11 cellular contexts compared by ENCODE assay signal in the genomic region with DNA sequence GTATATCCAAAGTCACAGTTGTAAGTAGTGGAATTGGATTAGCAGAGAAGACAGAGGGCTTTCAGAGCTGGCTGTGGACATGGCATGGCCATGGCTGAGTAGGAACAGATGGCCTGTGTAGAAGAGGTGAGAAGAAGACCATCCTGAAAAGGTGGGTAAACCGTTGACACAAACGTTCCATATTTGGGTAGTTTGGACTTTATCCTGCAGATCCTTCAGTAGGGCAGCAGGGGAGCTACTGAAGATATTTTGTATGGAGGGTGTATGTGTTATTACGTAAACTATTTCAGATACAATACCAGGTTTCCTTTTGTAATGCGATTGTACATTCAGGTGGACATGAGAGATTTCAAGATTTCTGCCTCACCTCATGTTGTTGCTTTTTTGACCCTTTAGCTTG. TPM values are rescaled to one million over a fixed set of nuclear protein-coding genes. Genes with fewer than 3 reads are reported as not detected.
DNase-seq lines count a peak whose midpoint lies in the region; ATAC-seq, FAIRE-seq and TF ChIP-seq lines count a peak whose summit lies in the region.
"Had no signal": no experiment of that assay in that cellular context is flagged by ENCODE, and none has a peak within 500 bp of the region (broad histone marks: within the 10 kb centered on the region; RNA-seq: fewer than 3 reads in every experiment).

No MANE protein-coding gene starts in this region.

- peaks cover 24% of the 10 kb centered on the region for H3K36me3 ChIP-seq in CD4-positive, alpha-beta memory T cell (ENCODE audit: insufficient read depth, low read length)
- H3K36me3 ChIP-seq in KOPT-K1 (ENCODE audit: insufficient read depth, low read length), result peaks cover 52% of the 10 kb centered on the region
- peaks cover 57% of the 10 kb centered on the region for H3K36me3 ChIP-seq in K562 (ENCODE audit: control insufficient read depth, insufficient read depth, low read length)

- 7% methylated on average over 4 of the region's 4 CpGs for WGBS in K562 (ENCODE audit: insufficient coverage, low coverage, missing lambda C conversion rate)

- CTCF ChIA-PET in CD4-positive, alpha-beta memory T cell (lab: Charles Lee; ENCODE audit: partially characterized antibody), result interaction anchor here (1.6 to 15.6 kb wide), 3 partner anchors 9 to 20 kb away, joined by 3 to 192 read pairs (median 12); partner anchors contain the start of gene SF3A3
- CTCF ChIA-PET in K562 (lab: Yijun Ruan, JAX; ENCODE audit: low intra/inter-chr PET ratio), result no interaction called here

- ATAC-seq in K562 (peak; percentile 2; the same call in 1 of the 3 replicates), GM19395 (IDR thresholded peaks at IDR 0.05; ENCODE audit: unreplicated experiment) (no peak)
- ATAC-seq in natural killer cell treated with Interleukin-12 subunit alpha and Interleukin-12 subunit beta and Interleukin-15 and Interleukin-18, amount 100 ng/mL, for 72 hours, result no peak
- ATAC-seq: left colon had no signal

- FAIRE-seq in K562 (lab: Jason Lieb, UNC), result no peak
- FAIRE-seq: bronchial epithelial cell had no signal

- H3K27ac ChIP-seq in CD4-positive, alpha-beta memory T cell (ENCODE audit: low read depth, low read length), result no peak overlapping the region
- peak overlapping the region; percentile 3 for H3K27ac ChIP-seq in KOPT-K1 (ENCODE audit: low read depth, low read length, poor library complexity, severe bottlenecking)
- H3K27ac ChIP-seq in K562 (ENCODE audit: extremely low read depth, low read depth, low read length), result peak overlapping the region; percentile 72

- 0 out of 2 replicates have a peak, but pooled peaks cover 7% of the 10 kb centered on the region for H4K20me1 ChIP-seq in K562 (replicated peaks; ENCODE audit: control insufficient read depth, insufficient read depth, low read length)

- TF ChIP-seq POLR2A in K562 (conservative IDR thresholded peaks at IDR 0.05), result no peak

- H3K27me3 Mint-ChIP-seq in CD4-positive, alpha-beta memory T cell, result no peaks in the 10 kb centered on the region
- H3K27me3 Mint-ChIP-seq in natural killer cell treated with Interleukin-12 subunit alpha and Interleukin-12 subunit beta and Interleukin-15 and Interleukin-18, amount 100 ng/mL, for 72 hours, result no peaks in the 10 kb centered on the region

- peaks cover 19 to 45% (median 33%) of the 10 kb centered on the region in 4 donors for H3K4me1 Mint-ChIP-seq in CD4-positive, alpha-beta memory T cell
- H3K4me1 Mint-ChIP-seq in natural killer cell treated with Interleukin-12 subunit alpha and Interleukin-12 subunit beta and Interleukin-15 and Interleukin-18, amount 100 ng/mL, for 72 hours (ENCODE audit: low read depth in 2 of 2), result peaks cover 49 to 57% of the 10 kb centered on the region in 2 donors

- peak overlapping the region; percentile 13 to 100 (median 95) for H3K4me3 Mint-ChIP-seq in CD4-positive, alpha-beta memory T cell
- H3K4me3 Mint-ChIP-seq in natural killer cell treated with Interleukin-12 subunit alpha and Interleukin-12 subunit beta and Interleukin-15 and Interleukin-18, amount 100 ng/mL, for 72 hours, result peak overlapping the region; percentile 97

- no peaks in the 10 kb centered on the region for H3K9me3 ChIP-seq in CD4-positive, alpha-beta memory T cell (ENCODE audit: control insufficient read depth in 1 of 2, low read length in 2 of 2)
- H3K9me3 ChIP-seq in KOPT-K1 (ENCODE audit: insufficient read depth, low read length, poor library complexity, severe bottlenecking) (no peaks in the 10 kb centered on the region), K562 (replicated peaks; ENCODE audit: control insufficient read depth, insufficient read depth, low read depth, low read length) (no peaks in the 10 kb centered on the region)

- BruUV-seq in K562 (replicated peaks; lab: Mats Ljungman, UMichigan), result no TSS peak

- H3K9me3 Mint-ChIP-seq in CD4-positive, alpha-beta memory T cell, result peaks cover 0 to 4% (median 0%) of the 10 kb centered on the region in 8 donors
- H3K9me3 Mint-ChIP-seq in natural killer cell treated with Interleukin-12 subunit alpha and Interleukin-12 subunit beta and Interleukin-15 and Interleukin-18, amount 100 ng/mL, for 72 hours, result no peaks in the 10 kb centered on the region

- peaks cover 76% of the 10 kb centered on the region for H3K79me2 ChIP-seq in K562 (ENCODE audit: control insufficient read depth, insufficient read depth, low read length)

- H3K36me3 Mint-ChIP-seq in CD4-positive, alpha-beta memory T cell, result peaks cover 24 to 41% of the 10 kb centered on the region in 2 donors
- H3K36me3 Mint-ChIP-seq in natural killer cell treated with Interleukin-12 subunit alpha and Interleukin-12 subunit beta and Interleukin-15 and Interleukin-18, amount 100 ng/mL, for 72 hours, result peaks cover 13% of the 10 kb centered on the region

- H3K4me1 ChIP-seq in CD4-positive, alpha-beta memory T cell (ENCODE audit: insufficient read depth, low read length), result peaks cover 29% of the 10 kb centered on the region
- peaks cover 21 to 53% of the 10 kb centered on the region in 2 experiments for H3K4me1 ChIP-seq in K562 (replicated peaks in 1 of 2; ENCODE audit: control insufficient read depth in 2 of 2, insufficient read depth in 2 of 2, low read length in 2 of 2)

- intact Hi-C loops in CD4-positive, alpha-beta memory T cell (cut with micrococcal nuclease), result no loop called here
- intact Hi-C loops in K562 (cut with micrococcal nuclease), result loop anchor here (5.0 kb wide), 1 partner anchor 322 kb away; the partner anchor contains the start of gene CDCA8

- POLR2A ChIA-PET in CD4-positive, alpha-beta memory T cell (lab: Charles Lee; ENCODE audit: partially characterized antibody), result interaction anchor here (1.3 to 1.4 kb wide), 2 partner anchors 12 to 21 kb away, joined by 3 to 4 read pairs; no protein-coding TSS in a partner anchor
- POLR2A ChIA-PET in K562 (lab: Yijun Ruan, JAX), result interaction anchor here (0.7 to 6.7 kb wide), 7 partner anchors 9 to 190 kb away, joined by 3 to 71 read pairs (median 10); partner anchors contain the start of gene INPP5B

- TF ChIP-seq EP300 in K562 (IDR thresholded peaks at IDR 0.05; ENCODE audit: low read length), result no peak

- TF ChIP-seq RAD21 in K562 (CRISPR knock-in tag; conservative IDR thresholded peaks at IDR 0.05 in 1 of 2, IDR thresholded peaks at IDR 0.05 in 1 of 2), result no peak

- no peak overlapping the region for H2AFZ ChIP-seq in K562 (ENCODE audit: low read depth, low read length)

- H3K4me3 ChIP-seq in CD4-positive, alpha-beta memory T cell (ENCODE audit: low read length in 2 of 2), result no peak overlapping the region
- peak overlapping the region; percentile 89 for H3K4me3 ChIP-seq in K562

- no peaks in the 10 kb centered on the region for H3K27me3 ChIP-seq in CD4-positive, alpha-beta memory T cell (ENCODE audit: insufficient read depth, low read length)
- no peaks in the 10 kb centered on the region for H3K27me3 ChIP-seq in K562 (ENCODE audit: control insufficient read depth in 2 of 2, insufficient read depth in 2 of 2, low read length in 2 of 2)

- DNase-seq in CD4-positive, alpha-beta memory T cell, result no peak
- DNase-seq in K562 (ENCODE audit: extremely low read depth in 1 of 4, low spot score in 3 of 4) (peak in 2 of 4 experiments; percentile 37 to 43), NCI-H2196 (lab: John Stamatoyannopoulos, UW; ENCODE audit: unreplicated experiment) (no peak), mesenteric fat pad (ENCODE audit: low spot score) (no peak), GOT3 (lab: John Stamatoyannopoulos, UW) (no peak)
- no peak for DNase-seq in natural killer cell treated with Interleukin-12 subunit alpha and Interleukin-12 subunit beta and Interleukin-15 and Interleukin-18, amount 100 ng/mL, for 72 hours (ENCODE audit: low spot score)
- DNase-seq: left colon had no signal

- TF ChIP-seq CTCF in K562 (IDR thresholded peaks at IDR 0.05 in 2 of 3, conservative IDR thresholded peaks at IDR 0.05 in 1 of 3; ENCODE audit: insufficient read depth in 2 of 3, low read depth in 1 of 3, low read length in 3 of 3), result peak in 2 of 3 experiments; percentile 31 to 35; a peak in 2 of 6 replicates

- H3K9me1 ChIP-seq in K562 (ENCODE audit: control insufficient read depth, insufficient read depth, low read length), result no peaks in the 10 kb centered on the region

- H3K9ac ChIP-seq in K562 (ENCODE audit: insufficient read depth in 1 of 2, low read depth in 2 of 2, low read length in 2 of 2), result peak overlapping the region; percentile 96 to 99

- in situ Hi-C loops in K562 (cut with MboI), result no loop called here

- peak overlapping the region; percentile 99 for H3K4me2 ChIP-seq in K562 (ENCODE audit: insufficient read depth, low read length)

- peak overlapping the region in 5 of 7 donors; percentile 22 to 100 (median 84) for H3K27ac Mint-ChIP-seq in CD4-positive, alpha-beta memory T cell
- peak overlapping the region in 1 of 2 donors; percentile 100 for H3K27ac Mint-ChIP-seq in natural killer cell treated with Interleukin-12 subunit alpha and Interleukin-12 subunit beta and Interleukin-15 and Interleukin-18, amount 100 ng/mL, for 72 hours

RNA-seq across cellular contexts. Expression of gene UTP11, which starts 1.6 kb away (rescaled TPM):
- 10 to 100 TPM; 17.3 to 17.5 TPM for total RNA-seq in CD4-positive, alpha-beta memory T cell
- polyA plus RNA-seq in CD4-positive, alpha-beta memory T cell, result 10 to 100 TPM; 21.0 to 21.9 TPM
- total RNA-seq in K562 (2011; cell fraction: chromatin; rRNA removed; ENCODE audit: low replicate concordance), result 67.0 and 115 TPM in 2 replicates
- 37.6 and 49.2 TPM in 2 replicates for total RNA-seq in K562 (2011; cell fraction: nucleolus; rRNA removed)
- total RNA-seq in K562 (2011; cell fraction: nucleoplasm; rRNA removed), result 97.2 and 146 TPM in 2 replicates
- total RNA-seq in K562 (2014; rRNA removed) (125 and 137 TPM in 2 replicates), K562 (2014; rRNA removed; fragmentation: Illumina TruSeq; extraction: Trizol) (215 and 251 TPM in 2 replicates), K562 (2015; rRNA removed; fragmentation: Illumina TruSeq; extraction: Trizol) (214 and 221 TPM in 2 replicates), K562 (2021) (124 and 129 TPM in 2 replicates), mesenteric fat pad (35.3 TPM)
- polyA plus RNA-seq in K562 (2011; rRNA removed) (67.6 and 91.1 TPM in 2 replicates), K562 (2014; fragmentation: Illumina TruSeq; extraction: Trizol) (329 and 378 TPM in 2 replicates), K562 (2014; fragmentation: Nextera tagmentation; extraction: Ambion mirVana) (100 to 1,000 TPM; 269 to 303 TPM), K562 (2014; rRNA removed) (167 and 253 TPM in 2 replicates)
- polyA plus RNA-seq in K562 (2011; cell fraction: cytosol; rRNA removed), result 22.4 and 42.7 TPM in 2 replicates
- 18.0 and 28.1 TPM in 2 replicates for polyA plus RNA-seq in K562 (2011; cell fraction: nucleus; rRNA removed)
- polyA plus RNA-seq in K562 (2012), result 76.5 and 96.7 TPM in 2 replicates
- 46.0 and 51.0 TPM in 2 replicates for polyA minus RNA-seq in K562 (2011; rRNA and poly(A)+ RNA removed)
- polyA minus RNA-seq in K562 (2011; cell fraction: cytosol; rRNA and poly(A)+ RNA removed), result 25.8 and 26.4 TPM in 2 replicates
- 17.6 and 38.0 TPM in 2 replicates for polyA minus RNA-seq in K562 (2011; cell fraction: nucleus; rRNA and poly(A)+ RNA removed)
- total RNA-seq in natural killer cell treated with Interleukin-12 subunit alpha and Interleukin-12 subunit beta and Interleukin-15 and Interleukin-18, amount 100 ng/mL, for 72 hours, result 10 to 100 TPM; 59.9 to 60.0 TPM

RNA-seq across cellular contexts. Expression of gene FHL3, which starts 8.9 kb away (rescaled TPM):
- 1 to 10 TPM; 3.7 to 5.0 TPM for total RNA-seq in CD4-positive, alpha-beta memory T cell
- polyA plus RNA-seq in CD4-positive, alpha-beta memory T cell, result 1 to 10 TPM; 3.4 to 3.7 TPM
- 89.8 and 202 TPM in 2 replicates for total RNA-seq in K562 (2011; cell fraction: chromatin; rRNA removed; ENCODE audit: low replicate concordance)
- total RNA-seq in K562 (2011; cell fraction: nucleolus; rRNA removed), result 99.7 and 116 TPM in 2 replicates
- 98.0 and 139 TPM in 2 replicates for total RNA-seq in K562 (2011; cell fraction: nucleoplasm; rRNA removed)
- total RNA-seq in K562 (2014; rRNA removed) (55.7 and 80.3 TPM in 2 replicates), K562 (2014; rRNA removed; fragmentation: Illumina TruSeq; extraction: Trizol) (22.6 and 27.7 TPM in 2 replicates), K562 (2015; rRNA removed; fragmentation: Illumina TruSeq; extraction: Trizol) (34.1 and 35.1 TPM in 2 replicates), K562 (2021) (123 and 144 TPM in 2 replicates), mesenteric fat pad (13.6 TPM)
- polyA plus RNA-seq in K562 (2011; rRNA removed) (14.8 and 18.9 TPM in 2 replicates), K562 (2014; fragmentation: Illumina TruSeq; extraction: Trizol) (117 and 145 TPM in 2 replicates), K562 (2014; fragmentation: Nextera tagmentation; extraction: Ambion mirVana) (1 to 10 TPM; 6.1 to 8.0 TPM), K562 (2014; rRNA removed) (56.7 and 61.4 TPM in 2 replicates)
- 31.0 and 53.9 TPM in 2 replicates for polyA plus RNA-seq in K562 (2011; cell fraction: cytosol; rRNA removed)
- 58.4 and 84.8 TPM in 2 replicates for polyA plus RNA-seq in K562 (2011; cell fraction: nucleus; rRNA removed)
- 76.0 and 140 TPM in 2 replicates for polyA plus RNA-seq in K562 (2012)
- polyA minus RNA-seq in K562 (2011; rRNA and poly(A)+ RNA removed), result 26.4 and 29.9 TPM in 2 replicates
- polyA minus RNA-seq in K562 (2011; cell fraction: cytosol; rRNA and poly(A)+ RNA removed), result 46.4 and 60.9 TPM in 2 replicates
- polyA minus RNA-seq in K562 (2011; cell fraction: nucleus; rRNA and poly(A)+ RNA removed), result 41.9 and 46.1 TPM in 2 replicates
- total RNA-seq in natural killer cell treated with Interleukin-12 subunit alpha and Interleukin-12 subunit beta and Interleukin-15 and Interleukin-18, amount 100 ng/mL, for 72 hours, result 10 to 100 TPM; 24.5 TPM

RNA-seq across cellular contexts. Expression of gene SF3A3, which starts 24.3 kb away (rescaled TPM):
- 10 to 100 TPM; 74.0 to 74.6 TPM for total RNA-seq in CD4-positive, alpha-beta memory T cell
- 100 to 1,000 TPM in 1 of 2 donors, 10 to 100 TPM in 1; 99.5 to 111 TPM for polyA plus RNA-seq in CD4-positive, alpha-beta memory T cell
- 120 and 207 TPM in 2 replicates for total RNA-seq in K562 (2011; cell fraction: chromatin; rRNA removed; ENCODE audit: low replicate concordance)
- total RNA-seq in K562 (2011; cell fraction: nucleolus; rRNA removed), result 64.9 and 65.3 TPM in 2 replicates
- total RNA-seq in K562 (2011; cell fraction: nucleoplasm; rRNA removed), result 96.5 and 110 TPM in 2 replicates
- total RNA-seq in K562 (2014; rRNA removed), result 237 and 305 TPM in 2 replicates
- total RNA-seq in K562 (2014; rRNA removed; fragmentation: Illumina TruSeq; extraction: Trizol), result 303 and 319 TPM in 2 replicates
- 348 and 384 TPM in 2 replicates for total RNA-seq in K562 (2015; rRNA removed; fragmentation: Illumina TruSeq; extraction: Trizol)
- total RNA-seq in K562 (2021), result 177 and 184 TPM in 2 replicates
- 131 and 193 TPM in 2 replicates for polyA plus RNA-seq in K562 (2011; rRNA removed)
- polyA plus RNA-seq in K562 (2011; cell fraction: cytosol; rRNA removed), result 44.6 and 75.3 TPM in 2 replicates
- polyA plus RNA-seq in K562 (2011; cell fraction: nucleus; rRNA removed), result 44.8 and 71.7 TPM in 2 replicates
- 105 and 258 TPM in 2 replicates for polyA plus RNA-seq in K562 (2012)
- 305 and 350 TPM in 2 replicates for polyA plus RNA-seq in K562 (2014; fragmentation: Illumina TruSeq; extraction: Trizol)
- 100 to 1,000 TPM; 197 to 467 TPM for polyA plus RNA-seq in K562 (2014; fragmentation: Nextera tagmentation; extraction: Ambion mirVana)
- 237 and 245 TPM in 2 replicates for polyA plus RNA-seq in K562 (2014; rRNA removed)
- polyA minus RNA-seq in K562 (2011; rRNA and poly(A)+ RNA removed), result 201 and 210 TPM in 2 replicates
- 101 and 121 TPM in 2 replicates for polyA minus RNA-seq in K562 (2011; cell fraction: cytosol; rRNA and poly(A)+ RNA removed)
- polyA minus RNA-seq in K562 (2011; cell fraction: nucleus; rRNA and poly(A)+ RNA removed), result 39.4 and 86.4 TPM in 2 replicates
- 100 to 1,000 TPM in 1 of 2 donors, 10 to 100 TPM in 1; 90.7 to 174 TPM for total RNA-seq in natural killer cell treated with Interleukin-12 subunit alpha and Interleukin-12 subunit beta and Interleukin-15 and Interleukin-18, amount 100 ng/mL, for 72 hours
- 46.7 TPM for total RNA-seq in mesenteric fat pad

RNA-seq across cellular contexts. Expression of gene POU3F1, which starts 32.4 kb away (rescaled TPM):
- total RNA-seq in CD4-positive, alpha-beta memory T cell, result under 1 TPM; 0.14 to 0.15 TPM
- polyA plus RNA-seq in CD4-positive, alpha-beta memory T cell, result under 1 TPM in 1 of 2 donors, not detected in 1; 0.08 TPM
- not detected in 2 replicates for total RNA-seq in K562 (2011; cell fraction: chromatin; rRNA removed; ENCODE audit: low replicate concordance)
- 0.13 TPM in 1 of 2 replicates, not detected in the other for total RNA-seq in K562 (2011; cell fraction: nucleolus; rRNA removed)
- not detected in 2 replicates for total RNA-seq in K562 (2011; cell fraction: nucleoplasm; rRNA removed)
- total RNA-seq in K562 (2014; rRNA removed) (0.08 and 0.09 TPM in 2 replicates), K562 (2014; rRNA removed; fragmentation: Illumina TruSeq; extraction: Trizol) (not detected in 2 replicates), K562 (2015; rRNA removed; fragmentation: Illumina TruSeq; extraction: Trizol) (not detected in 2 replicates), K562 (2021) (not detected in 2 replicates), mesenteric fat pad (0.19 TPM)
- polyA plus RNA-seq in K562 (2011; rRNA removed) (0.05 TPM in 1 of 2 replicates, not detected in the other), K562 (2014; fragmentation: Illumina TruSeq; extraction: Trizol) (not detected in 2 replicates), K562 (2014; fragmentation: Nextera tagmentation; extraction: Ambion mirVana) (not detected), K562 (2014; rRNA removed) (not detected in 2 replicates)
- not detected in 2 replicates for polyA plus RNA-seq in K562 (2011; cell fraction: cytosol; rRNA removed)
- polyA plus RNA-seq in K562 (2011; cell fraction: nucleus; rRNA removed), result 0.06 and 0.15 TPM in 2 replicates
- not detected in 2 replicates for polyA plus RNA-seq in K562 (2012)
- polyA minus RNA-seq in K562 (2011; rRNA and poly(A)+ RNA removed), result not detected in 2 replicates
- polyA minus RNA-seq in K562 (2011; cell fraction: cytosol; rRNA and poly(A)+ RNA removed), result not detected in 2 replicates
- polyA minus RNA-seq in K562 (2011; cell fraction: nucleus; rRNA and poly(A)+ RNA removed), result 0.13 and 0.33 TPM in 2 replicates
- total RNA-seq in natural killer cell treated with Interleukin-12 subunit alpha and Interleukin-12 subunit beta and Interleukin-15 and Interleukin-18, amount 100 ng/mL, for 72 hours, result under 1 TPM; 0.50 to 0.93 TPM
- total RNA-seq: left colon; T-helper 2 cell treated with Interferon-gamma antibody and Interleukin-4, amounts not matched to agents 100 ng/mL and 5 ng/mL, for 36 hours had no signal
